In genomic region chr6:84227434-84228197, GRCh38 we compare ENCODE assay signal across 8 cellular contexts. TPM values are rescaled to one million over a fixed set of nuclear protein-coding genes. Genes with fewer than 3 reads are reported as not detected.
DNase-seq lines count a peak whose midpoint lies in the region; ATAC-seq, FAIRE-seq and TF ChIP-seq lines count a peak whose summit lies in the region.

Gene CEP162 (minus strand): TSS chr6:84227643. CDS start chr6:84226393, 1,250 bp downstream.

- peak within 1 kb of the TSS; percentile 90 for H3K4me3 Mint-ChIP-seq in activated CD8-positive, alpha-beta memory T cell treated with anti-CD3 and anti-CD28 coated beads, Interleukin-2, amount 10 ng/mL, durations not matched to agents 7 days and 5 days
- H3K4me3 Mint-ChIP-seq in mesothelial cell of epicardium: peak within 1 kb of the TSS; percentile 99

- peak within 1 kb of the TSS; percentile 88 for H3K27ac Mint-ChIP-seq in activated CD8-positive, alpha-beta memory T cell treated with anti-CD3 and anti-CD28 coated beads, Interleukin-2, amount 10 ng/mL, durations not matched to agents 7 days and 5 days
- H3K27ac Mint-ChIP-seq in mesothelial cell of epicardium: peak within 1 kb of the TSS; percentile 93

- FAIRE-seq in endometrium (lab: Jason Lieb, UNC): peak; percentile 88

- peak; percentile 97 for ATAC-seq in activated CD8-positive, alpha-beta memory T cell treated with anti-CD3 and anti-CD28 coated beads, Interleukin-2, amount 10 ng/mL, durations not matched to agents 7 days and 5 days

- H3K27me3 Mint-ChIP-seq in activated CD8-positive, alpha-beta memory T cell treated with anti-CD3 and anti-CD28 coated beads, Interleukin-2, amount 10 ng/mL, durations not matched to agents 7 days and 5 days: peaks cover 13% of the 10 kb centered on the region
- H3K27me3 Mint-ChIP-seq in mesothelial cell of epicardium (ENCODE audit: low read depth): peaks cover 28% of the 10 kb centered on the region

- H3K36me3 Mint-ChIP-seq in activated CD8-positive, alpha-beta memory T cell treated with anti-CD3 and anti-CD28 coated beads, Interleukin-2, amount 10 ng/mL, durations not matched to agents 7 days and 5 days: peaks cover 4% of the 10 kb centered on the region
- H3K36me3 Mint-ChIP-seq in mesothelial cell of epicardium: no peaks in the 10 kb centered on the region

- CTCF ChIA-PET in activated CD8-positive, alpha-beta memory T cell treated with anti-CD3 and anti-CD28 coated beads, Interleukin-2, amount 10 ng/mL, durations not matched to agents 7 days and 5 days (lab: Charles Lee): interaction anchor here (0.7 to 2.6 kb wide), 10 partner anchors 9 to 368 kb away, joined by 3 to 12 read pairs (median 5); partner anchors contain the start of gene CYB5R4

- peak; percentile 18 for TF ChIP-seq CTCF in GM20000 (IDR thresholded peaks at IDR 0.05; ENCODE audit: extremely low read depth, missing control alignments)
- TF ChIP-seq CTCF in mesothelial cell of epicardium (IDR thresholded peaks at IDR 0.05; ENCODE audit: unreplicated experiment): peak; percentile 70

- peaks cover 18% of the 10 kb centered on the region for H3K4me1 Mint-ChIP-seq in activated CD8-positive, alpha-beta memory T cell treated with anti-CD3 and anti-CD28 coated beads, Interleukin-2, amount 10 ng/mL, durations not matched to agents 7 days and 5 days
- H3K4me1 Mint-ChIP-seq in mesothelial cell of epicardium: peaks cover 13% of the 10 kb centered on the region

- peak; percentile 83 for DNase-seq in COR-L47 (lab: John Stamatoyannopoulos, UW)
- peak; percentile 84 for DNase-seq in GM20000 (ENCODE audit: low spot score)
- DNase-seq in HT-29 (ENCODE audit: low spot score): peak; percentile 87
- DNase-seq in NK-92 treated with Interleukin-12 subunit alpha and Interleukin-12 subunit beta, amount 100 ng/mL, for 24 hours (lab: John Stamatoyannopoulos, UW): peak; percentile 72
- peak; percentile 94 for DNase-seq in activated CD8-positive, alpha-beta memory T cell treated with anti-CD3 and anti-CD28 coated beads, Interleukin-2, amount 10 ng/mL, durations not matched to agents 7 days and 5 days
- peak; percentile 76 to 89 for DNase-seq in mesothelial cell of epicardium (ENCODE audit: low spot score in 2 of 2, unreplicated experiment in 2 of 2)
- peak; percentile 73 to 76 for DNase-seq in stimulated activated CD8-positive, alpha-beta memory T cell treated with anti-CD3 and anti-CD28 coated beads, Interleukin-15, amount 100 ng/mL, for 48 hours (ENCODE audit: low read depth in 2 of 2)

- H3K9me3 Mint-ChIP-seq in activated CD8-positive, alpha-beta memory T cell treated with anti-CD3 and anti-CD28 coated beads, Interleukin-2, amount 10 ng/mL, durations not matched to agents 7 days and 5 days (ENCODE audit: low read depth): no peaks in the 10 kb centered on the region
- no peaks in the 10 kb centered on the region for H3K9me3 Mint-ChIP-seq in mesothelial cell of epicardium

RNA-seq across cellular contexts. Expression of gene CEP162, which starts in this region (rescaled TPM):
- 1.3 and 2.2 TPM in 2 replicates for total RNA-seq in HT-29 (2014; rRNA removed; shearing (Covaris generic))
- 1 to 10 TPM; 7.2 to 9.5 TPM for total RNA-seq in activated CD8-positive, alpha-beta memory T cell treated with anti-CD3 and anti-CD28 coated beads, Interleukin-2, amount 10 ng/mL, durations not matched to agents 7 days and 5 days
- total RNA-seq in mesothelial cell of epicardium: 14.9 to 15.7 TPM (median 15.0 TPM) in 3 replicates

Comparison
In these comparisons a context has a peak if more than half of its experiments do, and no peak if none do; other contexts are left out.
1. Peak in every context shown above with its lines: DNase-seq and ATAC-seq.